Comparison of ENCODE assay signal across 9 cellular contexts in the genomic region with DNA sequence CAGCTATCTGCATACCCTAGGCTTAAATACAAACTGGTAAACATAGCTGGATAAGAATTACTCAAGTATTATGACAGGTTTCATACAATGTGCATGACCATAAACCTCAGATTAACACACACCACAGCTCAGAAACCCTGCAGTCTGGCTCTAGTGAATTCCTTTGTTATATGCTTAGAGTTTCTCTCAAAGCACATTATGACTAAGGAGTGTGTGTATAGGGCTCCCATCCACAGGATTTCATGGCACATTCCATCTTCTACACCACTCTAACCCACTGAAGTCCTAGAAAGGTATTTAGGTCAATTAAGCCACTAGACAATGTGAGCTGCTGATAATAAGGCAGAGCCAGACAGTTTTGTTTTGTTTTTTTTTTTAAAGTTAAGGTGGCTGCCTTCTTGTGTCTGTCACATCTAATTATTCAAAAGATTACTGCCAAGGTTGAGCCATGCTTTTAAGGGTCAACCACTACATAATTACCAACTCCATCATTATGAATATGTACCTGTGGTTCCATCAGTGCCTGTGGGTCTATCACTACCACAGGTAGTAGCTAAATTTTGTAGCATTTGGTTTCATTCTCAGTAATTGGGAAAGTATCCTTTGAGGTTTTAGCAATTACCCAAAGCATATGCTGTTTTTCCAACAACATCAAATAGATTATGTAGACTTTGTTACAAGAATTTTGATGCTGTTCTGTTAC.
DNase-seq lines count a peak whose midpoint lies in the region; ATAC-seq and TF ChIP-seq lines count a peak whose summit lies in the region.
"Had no signal": no experiment of that assay in that cellular context is flagged by ENCODE, and none has a peak within 500 bp of the region (broad histone marks: within the 10 kb centered on the region; RNA-seq: fewer than 3 reads in every experiment).

No MANE protein-coding gene starts in this region.

- H3K27ac ChIP-seq in osteoblast (ENCODE audit: low read depth, low read length), result peak overlapping the region; percentile 19
- no peak overlapping the region for H3K27ac ChIP-seq in vagina
- H3K27ac ChIP-seq: gastrocnemius medialis had no signal

- no peak overlapping the region for H2AFZ ChIP-seq in osteoblast (ENCODE audit: low read length)

- peak; percentile 94 for DNase-seq in astrocyte of the hippocampus (ENCODE audit: low read depth, low spot score)
- DNase-seq in osteoblast (ENCODE audit: insufficient read length, low spot score, missing footprints), result no peak
- no peak for DNase-seq in central memory CD4-positive, alpha-beta T cell
- DNase-seq in COR-L47 (lab: John Stamatoyannopoulos, UW), result no peak
- DNase-seq in DMS 273 treated with DMSO at 0.1 percent for 48 hours (lab: John Stamatoyannopoulos, UW), result no peak
- DNase-seq in vagina (ENCODE audit: extremely low spot score in 2 of 2), result no peak
- DNase-seq: gastrocnemius medialis had no signal

- ATAC-seq in GM18907 (IDR thresholded peaks at IDR 0.05; ENCODE audit: unreplicated experiment), result peak; percentile 94
- peak; percentile 82 for ATAC-seq in HG02852 (IDR thresholded peaks at IDR 0.05; ENCODE audit: unreplicated experiment)
- ATAC-seq: gastrocnemius medialis had no signal

- H3K4me2 ChIP-seq in osteoblast (ENCODE audit: insufficient read depth, low read length), result peak overlapping the region; percentile 1

- H3K27me3 ChIP-seq in osteoblast (ENCODE audit: insufficient read depth, low read length), result no peaks in the 10 kb centered on the region
- H3K27me3 ChIP-seq in vagina, result no peaks in the 10 kb centered on the region
- H3K27me3 ChIP-seq: gastrocnemius medialis had no signal

- peaks cover 4% of the 10 kb centered on the region for H4K20me1 ChIP-seq in osteoblast (ENCODE audit: insufficient read depth, low read length)

- intact Hi-C loops in vagina (cut with DNase I), result no loop called here

- no peak for TF ChIP-seq POLR2A in vagina (IDR thresholded peaks at IDR 0.05)

- TF ChIP-seq CTCF in osteoblast (IDR thresholded peaks at IDR 0.05; ENCODE audit: extremely low read depth, low read depth, low read length) (no peak), vagina (IDR thresholded peaks at IDR 0.05) (no peak)

- H3K4me1 ChIP-seq in osteoblast (ENCODE audit: insufficient read depth, low read length) (peaks cover 15% of the 10 kb centered on the region), vagina (no peaks in the 10 kb centered on the region)
- H3K4me1 ChIP-seq: gastrocnemius medialis had no signal

- H3K36me3 ChIP-seq in osteoblast (ENCODE audit: insufficient read depth, low read length) (no peaks in the 10 kb centered on the region), vagina (no peaks in the 10 kb centered on the region)
- H3K36me3 ChIP-seq: gastrocnemius medialis had no signal

- H3K4me3 ChIP-seq in osteoblast (ENCODE audit: insufficient read depth, low read length) (no peak overlapping the region), vagina (no peak overlapping the region)
- H3K4me3 ChIP-seq: gastrocnemius medialis had no signal

- H3K79me2 ChIP-seq in osteoblast (ENCODE audit: insufficient read depth, low read length), result peaks cover 91% of the 10 kb centered on the region

- no peaks in the 10 kb centered on the region for H3K9me3 ChIP-seq in osteoblast (ENCODE audit: low read depth, low read length)
- H3K9me3 ChIP-seq in vagina, result no peaks in the 10 kb centered on the region
- H3K9me3 ChIP-seq: gastrocnemius medialis had no signal
